ENCODE assay signal across 11 cellular contexts in the genomic region with DNA sequence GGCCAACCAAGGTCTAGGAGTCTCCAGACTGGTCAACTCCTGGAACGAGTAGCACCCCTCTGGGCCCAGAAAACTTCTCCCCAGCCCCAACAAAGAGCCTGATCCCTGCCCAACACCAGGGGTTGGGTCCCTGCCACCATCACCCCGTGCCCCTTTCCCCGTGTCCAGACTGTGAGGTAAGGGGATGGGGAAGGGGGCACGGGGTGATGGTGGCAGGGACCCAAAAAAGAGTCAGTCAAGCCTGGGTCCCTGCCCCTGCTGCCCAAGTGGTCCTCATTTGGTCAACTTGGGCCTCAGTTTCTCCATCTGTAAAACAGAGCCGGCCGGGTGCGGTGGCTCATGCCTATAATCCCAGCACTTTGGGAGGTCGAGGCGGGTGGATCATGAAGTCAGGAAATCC. TPM values are rescaled to one million over a fixed set of nuclear protein-coding genes. Genes with fewer than 3 reads are reported as not detected.
A peak's percentile ranks its signal among the peaks of the same experiment; 100 is the strongest.
DNase-seq lines count a peak whose midpoint lies in the region; ATAC-seq, FAIRE-seq and TF ChIP-seq lines count a peak whose summit lies in the region.
"Had no signal": no experiment of that assay in that cellular context is flagged by ENCODE, and none has a peak within 500 bp of the region (broad histone marks: within the 10 kb centered on the region; RNA-seq: fewer than 3 reads in every experiment).

No MANE protein-coding gene starts in this region.

- H3K27ac Mint-ChIP-seq in activated CD4-positive, alpha-beta T cell treated with anti-CD3 and anti-CD28 coated beads, Interleukin-2, amount 10 ng/mL, durations not matched to agents 7 days and 5 days, result peak overlapping the region; percentile 98
- H3K27ac Mint-ChIP-seq in activated naive CD4-positive, alpha-beta T cell treated with anti-CD3 and anti-CD28 coated beads, Interleukin-2, amount 50 U/mL, for 72 hours, result peak overlapping the region; percentile 92 to 94

- no peak overlapping the region for H3K4me3 ChIP-seq in kidney (ENCODE audit: low read length in 2 of 2)
- H3K4me3 ChIP-seq in thoracic aorta, result peak overlapping the region; percentile 86
- no peak overlapping the region for H3K4me3 ChIP-seq in MG63

- H3K36me3 Mint-ChIP-seq in activated CD4-positive, alpha-beta T cell treated with anti-CD3 and anti-CD28 coated beads, Interleukin-2, amount 10 ng/mL, durations not matched to agents 7 days and 5 days (ENCODE audit: low read depth), result peaks cover 22% of the 10 kb centered on the region
- peaks cover 16 to 19% of the 10 kb centered on the region in 2 donors for H3K36me3 Mint-ChIP-seq in activated naive CD4-positive, alpha-beta T cell treated with anti-CD3 and anti-CD28 coated beads, Interleukin-2, amount 50 U/mL, for 72 hours

- no peak overlapping the region for H3K9ac ChIP-seq in kidney (ENCODE audit: low read length in 2 of 2)

- no peaks in the 10 kb centered on the region for H3K27me3 ChIP-seq in thoracic aorta (replicated peaks; ENCODE audit: insufficient read depth)
- H3K27me3 ChIP-seq in MG63, result no peaks in the 10 kb centered on the region

- H3K9me3 Mint-ChIP-seq in activated CD4-positive, alpha-beta T cell treated with anti-CD3 and anti-CD28 coated beads, Interleukin-2, amount 10 ng/mL, durations not matched to agents 7 days and 5 days, result no peaks in the 10 kb centered on the region
- H3K9me3 Mint-ChIP-seq in activated naive CD4-positive, alpha-beta T cell treated with anti-CD3 and anti-CD28 coated beads, Interleukin-2, amount 50 U/mL, for 72 hours, result no peaks in the 10 kb centered on the region

- peaks cover 63% of the 10 kb centered on the region for H3K4me1 Mint-ChIP-seq in activated CD4-positive, alpha-beta T cell treated with anti-CD3 and anti-CD28 coated beads, Interleukin-2, amount 10 ng/mL, durations not matched to agents 7 days and 5 days

- POLR2A ChIA-PET in activated CD4-positive, alpha-beta T cell treated with anti-CD3 and anti-CD28 coated beads, Interleukin-2, amount 10 ng/mL, durations not matched to agents 7 days and 5 days (lab: Charles Lee), result no interaction called here

- no peak for ATAC-seq in activated naive CD4-positive, alpha-beta T cell treated with anti-CD3 and anti-CD28 coated beads, Interleukin-2, amount 50 U/mL, for 72 hours
- no peak for ATAC-seq in thoracic aorta (ENCODE audit: insufficient number of reproducible peaks, low FRiP score, low read depth)

- intact Hi-C loops in kidney (cut with DNase I), result no loop called here

- H3K9me3 ChIP-seq in kidney (ENCODE audit: control insufficient read depth in 1 of 2, low read length in 2 of 2), result no peaks in the 10 kb centered on the region
- no peaks in the 10 kb centered on the region for H3K9me3 ChIP-seq in thoracic aorta
- no peaks in the 10 kb centered on the region for H3K9me3 ChIP-seq in MG63

- H3K27me3 Mint-ChIP-seq in activated CD4-positive, alpha-beta T cell treated with anti-CD3 and anti-CD28 coated beads, Interleukin-2, amount 10 ng/mL, durations not matched to agents 7 days and 5 days, result no peaks in the 10 kb centered on the region

- no peak for FAIRE-seq in kidney (lab: Jason Lieb, UNC)
- FAIRE-seq: RCC 7860, small intestine had no signal

- CTCF ChIA-PET in activated CD4-positive, alpha-beta T cell treated with anti-CD3 and anti-CD28 coated beads, Interleukin-2, amount 10 ng/mL, durations not matched to agents 7 days and 5 days (lab: Charles Lee), result interaction anchor here (1.3 to 1.9 kb wide), 3 partner anchors 9 to 22 kb away, joined by 4 to 5 read pairs (median 4); no protein-coding TSS in a partner anchor

- H3K4me1 ChIP-seq in kidney (ENCODE audit: control insufficient read depth in 1 of 2, insufficient read depth in 1 of 2, low read depth in 1 of 2, low read length in 2 of 2) (peaks cover 0 to 24% of the 10 kb centered on the region in 2 donors), thoracic aorta (ENCODE audit: control insufficient read depth in 1 of 2, low read depth in 2 of 2) (peaks cover 32 to 55% of the 10 kb centered on the region in 2 donors)

- H3K36me3 ChIP-seq in kidney (ENCODE audit: control insufficient read depth in 1 of 2, insufficient read depth in 2 of 2, low read length in 2 of 2) (peaks cover 0 to 5% of the 10 kb centered on the region in 2 donors), thoracic aorta (no peaks in the 10 kb centered on the region), MG63 (no peaks in the 10 kb centered on the region; the same call in 1 of the 2 replicates)

- no peak overlapping the region for H3K27ac ChIP-seq in kidney (ENCODE audit: low read depth in 2 of 2, low read length in 2 of 2)
- peak overlapping the region; percentile 81 to 82 for H3K27ac ChIP-seq in thoracic aorta

- DNase-seq in activated CD4-positive, alpha-beta T cell treated with anti-CD3 and anti-CD28 coated beads, Interleukin-2, amount 10 ng/mL, durations not matched to agents 7 days and 5 days, result no peak
- DNase-seq in activated CD4-positive, alpha-beta T cell treated with anti-CD3 and anti-CD28 coated beads, Interleukin-2, amount 50 U/mL, for 48 hours, result no peak
- DNase-seq in activated naive CD4-positive, alpha-beta T cell treated with anti-CD3 and anti-CD28 coated beads, Interleukin-2, amount 50 U/mL, for 72 hours (ENCODE audit: low spot score in 2 of 2), result no peak
- DNase-seq in kidney (peak; percentile 67), thoracic aorta (ENCODE audit: low spot score) (no peak), epidermal melanocyte (ENCODE audit: insufficient read length, low spot score) (no peak), AML-193 (lab: John Stamatoyannopoulos, UW) (no peak), MG63 (no peak)
- DNase-seq: kidney glomerular epithelial cell, small intestine had no signal

- TF ChIP-seq CTCF in kidney (IDR thresholded peaks at IDR 0.05; ENCODE audit: borderline replicate concordance, extremely low read depth, insufficient read depth), result no peak
- TF ChIP-seq CTCF in thoracic aorta (IDR thresholded peaks at IDR 0.05), result no peak

- H3K4me3 Mint-ChIP-seq in activated CD4-positive, alpha-beta T cell treated with anti-CD3 and anti-CD28 coated beads, Interleukin-2, amount 10 ng/mL, durations not matched to agents 7 days and 5 days, result peak overlapping the region; percentile 96

RNA-seq across cellular contexts. Expression of a gene that starts 1.1 kb away (rescaled TPM):
- total RNA-seq in activated CD4-positive, alpha-beta T cell treated with anti-CD3 and anti-CD28 coated beads, Interleukin-2, amount 10 ng/mL, durations not matched to agents 7 days and 5 days, result 100 to 1,000 TPM; 194 to 212 TPM
- 100 to 1,000 TPM in 1 of 2 donors, 10 to 100 TPM in 1; 75.7 to 122 TPM for total RNA-seq in activated naive CD4-positive, alpha-beta T cell treated with anti-CD3 and anti-CD28 coated beads, Interleukin-2, amount 50 U/mL, for 72 hours
- total RNA-seq in kidney, result 82.8 TPM
- 25.7 TPM for polyA plus RNA-seq in kidney (ENCODE audit: insufficient read depth, low read depth, low replicate concordance)
- total RNA-seq in thoracic aorta, result 10 to 100 TPM; 39.7 to 48.7 TPM
- total RNA-seq in MG63 (2014; rRNA removed; shearing (Covaris generic); ENCODE audit: low replicate concordance), result 0.99 and 4.8 TPM in 2 replicates

RNA-seq across cellular contexts. Expression of a gene that starts 1.8 kb away (rescaled TPM):
- 10 to 100 TPM; 48.7 to 56.1 TPM for total RNA-seq in activated CD4-positive, alpha-beta T cell treated with anti-CD3 and anti-CD28 coated beads, Interleukin-2, amount 10 ng/mL, durations not matched to agents 7 days and 5 days
- total RNA-seq in activated naive CD4-positive, alpha-beta T cell treated with anti-CD3 and anti-CD28 coated beads, Interleukin-2, amount 50 U/mL, for 72 hours, result 10 to 100 TPM; 49.3 to 55.2 TPM
- total RNA-seq in kidney (59.7 TPM), thoracic aorta (10 to 100 TPM; 29.8 to 58.8 TPM)
- polyA plus RNA-seq in kidney (ENCODE audit: insufficient read depth, low read depth, low replicate concordance), result 85.6 TPM
- total RNA-seq in MG63 (2014; rRNA removed; shearing (Covaris generic); ENCODE audit: low replicate concordance), result 12.0 and 13.7 TPM in 2 replicates

Comparison
In these comparisons a context has a peak if more than half of its experiments do, and no peak if none do; other contexts are left out.
1. H3K27ac ChIP-seq: peak in thoracic aorta (2 of 2); none in kidney (0 of 2).